In genomic region chr17:752002-752619, GRCh38 we compare ENCODE assay signal across 8 cellular contexts. TPM values are rescaled to one million over a fixed set of nuclear protein-coding genes. Genes with fewer than 3 reads are reported as not detected.
DNase-seq lines count a peak whose midpoint lies in the region; ATAC-seq, FAIRE-seq and TF ChIP-seq lines count a peak whose summit lies in the region.

TSS of gene GEMIN4 (minus strand) at chr17:752264. CDS start at chr17:752142, 122 bp downstream.

- peak within 1 kb of the TSS; percentile 7 to 43 for H3K27ac ChIP-seq in kidney (ENCODE audit: low read depth in 2 of 2, low read length in 2 of 2)

- DNase-seq in AG09319 (ENCODE audit: extremely low read depth, low read depth) = peak; percentile 66
- DNase-seq in NCI-H2227 treated with DMSO at 0.1 percent for 48 hours (lab: John Stamatoyannopoulos, UW) = peak; percentile 80
- DNase-seq in activated CD4-positive, CD25-positive, alpha-beta regulatory T cell treated with anti-CD3 and anti-CD28 coated beads, Interleukin-2, amount 50 U/mL, for 72 hours = peak; percentile 100
- DNase-seq in cerebellum (ENCODE audit: low spot score) = peak; percentile 93
- DNase-seq in kidney = peak; percentile 96
- DNase-seq in stimulated activated CD4-positive, alpha-beta T cell treated with anti-CD3 and anti-CD28 coated beads, Interleukin-15, amount 100 ng/mL, for 1 hour (ENCODE audit: low read depth in 1 of 2, low spot score in 1 of 2) = peak; percentile 97 to 99

- intact Hi-C loops in kidney (cut with DNase I) = no loop called here

- TF ChIP-seq CTCF in AG09319 (IDR thresholded peaks at IDR 0.05; ENCODE audit: low read depth, low read length) (peak; percentile 83), kidney (IDR thresholded peaks at IDR 0.05; ENCODE audit: borderline replicate concordance, extremely low read depth, insufficient read depth) (peak; percentile 91)

- peaks cover 5 to 13% of the 10 kb centered on the region in 2 donors for H3K36me3 ChIP-seq in kidney (ENCODE audit: control insufficient read depth in 1 of 2, insufficient read depth in 2 of 2, low read length in 2 of 2)

- peaks cover 4 to 15% of the 10 kb centered on the region in 2 donors for H3K4me1 ChIP-seq in kidney (ENCODE audit: control insufficient read depth in 1 of 2, insufficient read depth in 1 of 2, low read depth in 1 of 2, low read length in 2 of 2)

- H3K9ac ChIP-seq in kidney (ENCODE audit: low read length in 2 of 2) = peak within 1 kb of the TSS; percentile 75 to 93

- ATAC-seq in GM18870 (IDR thresholded peaks at IDR 0.05; ENCODE audit: unreplicated experiment) (peak; percentile 76), HG03108 (IDR thresholded peaks at IDR 0.05; ENCODE audit: unreplicated experiment) (peak; percentile 82)

- no peak for FAIRE-seq in kidney (lab: Jason Lieb, UNC)

- no peaks in the 10 kb centered on the region for H3K9me3 ChIP-seq in kidney (ENCODE audit: control insufficient read depth in 1 of 2, low read length in 2 of 2)

- H3K4me3 ChIP-seq in kidney (ENCODE audit: low read length in 2 of 2) = peak within 1 kb of the TSS; percentile 80 to 84

RNA-seq across cellular contexts. Expression of gene GEMIN4, which starts in this region (rescaled TPM):
- total RNA-seq in cerebellum = 10.5 TPM
- 14.8 TPM for total RNA-seq in kidney
- 4.6 TPM for polyA plus RNA-seq in kidney (ENCODE audit: insufficient read depth, low read depth, low replicate concordance)

Comparison
In these comparisons a context has a peak if more than half of its experiments do, and no peak if none do; other contexts are left out.
1. Peak in every context shown above with its lines: DNase-seq, ATAC-seq, H3K4me3 ChIP-seq and H3K27ac ChIP-seq.